Comparison of ENCODE assay signal across 1 cellular context in genomic region chr13:66076417-66076816, GRCh38.
TF ChIP-seq lines count a peak whose summit lies in the region.

No MANE protein-coding gene starts in this region.

TF ChIP-seq in HepG2, 621 proteins besides CTCF, POLR2A, EP300 and RAD21:
- TF ChIP-seq SRSF1 (optimal IDR thresholded peaks at IDR 0.05; ENCODE audit: low read depth, low read length) (no peak), SRSF4 (IDR thresholded peaks at IDR 0.05; ENCODE audit: low read depth, low read length, poor library complexity, severe bottlenecking) (no peak), TBX2 (CRISPR knock-in tag; IDR thresholded peaks at IDR 0.05; ENCODE audit: borderline replicate concordance) (no peak), ZFAT (CRISPR knock-in tag; conservative IDR thresholded peaks at IDR 0.05) (no peak)
